Comparison of ENCODE assay signal across 19 cellular contexts in the genomic region with DNA sequence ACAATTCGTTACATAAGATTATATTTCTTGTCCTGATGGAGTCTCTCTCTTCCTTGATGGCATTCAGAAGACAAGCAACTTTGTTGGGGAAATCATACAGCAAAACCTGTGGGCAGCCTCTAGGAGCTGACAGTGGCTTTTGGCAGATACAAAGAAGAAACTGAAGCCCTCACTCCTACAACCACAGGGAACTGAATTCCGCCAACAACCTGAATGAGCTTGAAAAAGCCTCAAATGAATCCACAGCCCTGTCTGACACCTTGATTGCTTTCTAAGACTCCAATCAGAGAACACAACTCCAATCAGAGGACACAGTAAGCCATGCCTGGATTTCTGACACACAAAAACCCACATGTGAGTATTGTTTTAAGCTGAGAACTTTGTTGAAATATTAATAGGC.
DNase-seq lines count a peak whose midpoint lies in the region; ATAC-seq and TF ChIP-seq lines count a peak whose summit lies in the region.
"Had no signal": no experiment of that assay in that cellular context is flagged by ENCODE, and none has a peak within 500 bp of the region (broad histone marks: within the 10 kb centered on the region; RNA-seq: fewer than 3 reads in every experiment).

No MANE protein-coding gene starts in this region.

- H3K9me3 ChIP-seq in RWPE2 (ENCODE audit: severe bottlenecking) (peaks cover 3% of the 10 kb centered on the region), endodermal cell (ENCODE audit: control insufficient read depth, low read length) (peaks cover 13% of the 10 kb centered on the region), neural progenitor cell (ENCODE audit: low read depth) (no peaks in the 10 kb centered on the region)

- H3K27ac ChIP-seq in GM23338 (ENCODE audit: low read depth): no peak overlapping the region
- H3K27ac ChIP-seq in RWPE2 (ENCODE audit: poor library complexity, severe bottlenecking): peak overlapping the region; percentile 22
- no peak overlapping the region for H3K27ac ChIP-seq in endodermal cell (ENCODE audit: low read depth, low read length)
- no peak overlapping the region for H3K27ac ChIP-seq in neural progenitor cell
- H3K27ac ChIP-seq: 22Rv1, A549, C4-2B had no signal

- H3K27me3 ChIP-seq in GM23338 (ENCODE audit: insufficient read depth) (no peaks in the 10 kb centered on the region), RWPE2 (ENCODE audit: insufficient read depth, poor library complexity, severe bottlenecking) (no peaks in the 10 kb centered on the region), endodermal cell (ENCODE audit: control insufficient read depth, insufficient read depth, low read length, poor library complexity, severe bottlenecking) (no peaks in the 10 kb centered on the region), neural progenitor cell (no peaks in the 10 kb centered on the region)

- no peaks in the 10 kb centered on the region for H3K4me1 Mint-ChIP-seq in GM23338
- H3K4me1 Mint-ChIP-seq in endodermal cell: peaks cover 21% of the 10 kb centered on the region
- no peaks in the 10 kb centered on the region for H3K4me1 Mint-ChIP-seq in neural progenitor cell
- H3K4me1 Mint-ChIP-seq: CD4-positive, alpha-beta memory T cell had no signal

- H3K4me3 Mint-ChIP-seq in GM23338: no peak overlapping the region
- no peak overlapping the region for H3K4me3 Mint-ChIP-seq in endodermal cell
- no peak overlapping the region for H3K4me3 Mint-ChIP-seq in neural progenitor cell
- H3K4me3 Mint-ChIP-seq: CD4-positive, alpha-beta memory T cell; HFFc6 had no signal

- TF ChIP-seq CTCF in GM23338 (conservative IDR thresholded peaks at IDR 0.05; ENCODE audit: low read depth in 2 of 2) (no peak), RWPE2 (IDR thresholded peaks at IDR 0.05; ENCODE audit: poor library complexity, severe bottlenecking) (no peak), endodermal cell (conservative IDR thresholded peaks at IDR 0.05) (no peak), neural progenitor cell (IDR thresholded peaks at IDR 0.05) (no peak)

- H3F3A ChIP-seq in GM23338 (replicated peaks; ENCODE audit: low read depth) (no peaks in the 10 kb centered on the region), neural progenitor cell (ENCODE audit: low read depth) (no peaks in the 10 kb centered on the region)

- H3K9ac ChIP-seq in endodermal cell (ENCODE audit: extremely low read depth, low read length, poor library complexity, severe bottlenecking): peak overlapping the region; percentile 26
- H3K9ac ChIP-seq in neural progenitor cell: peak overlapping the region; percentile 16

- H3K9me2 ChIP-seq in GM23338 (ENCODE audit: insufficient read depth): no peaks in the 10 kb centered on the region

- H3K27ac Mint-ChIP-seq in GM23338 (no peak overlapping the region), endodermal cell (peak overlapping the region; percentile 94), neural progenitor cell (no peak overlapping the region)
- H3K27ac Mint-ChIP-seq: CD4-positive, alpha-beta memory T cell; HFFc6 had no signal

- 62 to 100% methylated on average over 1 to 2 of the region's 2 CpGs for WGBS in endodermal cell (ENCODE audit: insufficient coverage in 1 of 2, insufficient read length in 1 of 2), 2 experiments

- in situ Hi-C loops in KBM-7 (cut with MboI; ENCODE audit: low pct_unique_long_range_greater_than_20kb, low sequenced_read_pairs): no loop called here

- H3K79me2 ChIP-seq in GM23338 (replicated peaks; ENCODE audit: insufficient read depth): no peaks in the 10 kb centered on the region
- no peaks in the 10 kb centered on the region for H3K79me2 ChIP-seq in neural progenitor cell (ENCODE audit: low read depth)

- H3K36me3 Mint-ChIP-seq in GM23338 (ENCODE audit: low read depth) (no peaks in the 10 kb centered on the region), endodermal cell (ENCODE audit: low read depth) (peaks cover 5% of the 10 kb centered on the region), neural progenitor cell (no peaks in the 10 kb centered on the region)
- H3K36me3 Mint-ChIP-seq: CD4-positive, alpha-beta memory T cell had no signal

- H3K36me3 ChIP-seq in GM23338 (ENCODE audit: insufficient read depth) (no peaks in the 10 kb centered on the region), RWPE2 (ENCODE audit: low read depth) (no peaks in the 10 kb centered on the region), endodermal cell (ENCODE audit: control insufficient read depth, insufficient read depth, low read length) (no peaks in the 10 kb centered on the region), neural progenitor cell (no peaks in the 10 kb centered on the region)

- DNase-seq in GM23338 (ENCODE audit: low spot score) (peak; percentile 6), RWPE2 (ENCODE audit: low spot score) (no peak), endodermal cell (peak; percentile 83), neural progenitor cell (ENCODE audit: low spot score) (peak; percentile 33), KBM-7 (no peak), putamen (ENCODE audit: low spot score) (no peak)
- DNase-seq in activated T-cell treated with anti-CD3 and anti-CD28 coated beads, Interleukin-2, amount 50 U/mL, for 48 hours: no peak
- DNase-seq: AML-193; CD4-positive, alpha-beta memory T cell; DND-41; H7; HFFc6; IMR-90 had no signal

- H3K27me3 Mint-ChIP-seq in GM23338 (ENCODE audit: insufficient read depth, low read depth, poor library complexity) (no peaks in the 10 kb centered on the region), endodermal cell (ENCODE audit: insufficient read depth) (no peaks in the 10 kb centered on the region), neural progenitor cell (ENCODE audit: insufficient read depth, low read depth) (peaks cover 2% of the 10 kb centered on the region)
- H3K27me3 Mint-ChIP-seq: CD4-positive, alpha-beta memory T cell had no signal

- H3K9me3 Mint-ChIP-seq in GM23338: peaks cover 2% of the 10 kb centered on the region; the same call in 1 of the 3 replicates
- H3K9me3 Mint-ChIP-seq in endodermal cell: peaks cover 14% of the 10 kb centered on the region
- no peaks in the 10 kb centered on the region for H3K9me3 Mint-ChIP-seq in neural progenitor cell

- no peak overlapping the region for H3K4me2 ChIP-seq in GM23338
- H3K4me2 ChIP-seq in neural progenitor cell: no peak overlapping the region
- H3K4me2 ChIP-seq: A549 had no signal

- H2AFZ ChIP-seq in GM23338 (no peak overlapping the region; the same call in 1 of the 2 replicates), neural progenitor cell (replicated peaks) (no peak overlapping the region)

- ATAC-seq in GM23338 (no peak; the same call in 2 of the 3 replicates), RWPE2 (ENCODE audit: low read depth) (no peak)
- ATAC-seq: A549, GM12878, HCT116, K562 had no signal

- H3K4me1 ChIP-seq in GM23338 (ENCODE audit: insufficient read depth) (no peaks in the 10 kb centered on the region), RWPE2 (ENCODE audit: insufficient read depth, poor library complexity, severe bottlenecking) (peaks cover 5% of the 10 kb centered on the region), endodermal cell (ENCODE audit: control insufficient read depth, insufficient read depth, low read length) (no peaks in the 10 kb centered on the region), neural progenitor cell (peaks cover 4% of the 10 kb centered on the region)
- H3K4me1 ChIP-seq: A549 had no signal

- H4K20me1 ChIP-seq in GM23338 (replicated peaks; ENCODE audit: insufficient read depth) (no peaks in the 10 kb centered on the region), neural progenitor cell (ENCODE audit: low read depth) (no peaks in the 10 kb centered on the region)

- no peak overlapping the region for H3K4me3 ChIP-seq in GM23338
- H3K4me3 ChIP-seq in RWPE2 (ENCODE audit: severe bottlenecking): no peak overlapping the region
- H3K4me3 ChIP-seq in endodermal cell (ENCODE audit: low read length): no peak overlapping the region
- no peak overlapping the region for H3K4me3 ChIP-seq in neural progenitor cell
- H3K4me3 ChIP-seq: A549, GM12878, K562 had no signal

TF ChIP-seq in GM23338, 12 proteins besides CTCF, POLR2A, EP300 and RAD21:
- TF ChIP-seq POLR2AphosphoS5 (IDR thresholded peaks at IDR 0.05; ENCODE audit: low read depth): no peak
- no peak for TF ChIP-seq EZH2phosphoT487 (IDR thresholded peaks at IDR 0.05; ENCODE audit: unreplicated experiment)
- TF ChIP-seq NANOG (IDR thresholded peaks at IDR 0.05; ENCODE audit: borderline replicate concordance): no peak
- no peak for TF ChIP-seq ZNF331 (CRISPR knock-in tag; IDR thresholded peaks at IDR 0.05; ENCODE audit: low read depth)
- TF ChIP-seq ETS1 (IDR thresholded peaks at IDR 0.05): no peak
TF ChIP-seq in GM23338: peak in this region for 0.

Comparison
In these comparisons a context has a peak if more than half of its experiments do, and no peak if none do; other contexts are left out.
1. DNase-seq: peak in GM23338 (single experiment), endodermal cell (single experiment) and neural progenitor cell (single experiment); none in RWPE2 (single experiment), KBM-7 (single experiment), putamen (single experiment) and activated T-cell treated with anti-CD3 and anti-CD28 coated beads, Interleukin-2, amount 50 U/mL, for 48 hours (0 of 2).